In the genomic region with DNA sequence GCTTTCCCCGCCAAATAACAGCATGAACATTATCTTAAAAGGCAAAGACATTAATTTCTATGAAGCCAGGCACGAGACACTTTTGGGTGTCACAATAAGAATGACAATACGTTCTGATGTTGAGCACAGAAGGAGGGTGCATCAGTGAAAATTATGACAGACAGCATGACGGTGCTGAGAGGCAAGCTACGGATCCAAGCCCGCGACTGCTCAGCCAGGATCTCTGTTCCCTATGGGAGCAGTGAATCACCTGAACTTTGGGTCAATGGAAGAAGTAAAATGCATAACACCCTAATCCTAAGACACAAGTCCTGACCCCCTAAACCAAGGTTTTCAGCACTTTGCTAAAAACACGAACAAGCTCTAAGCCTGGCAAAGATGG, we compare ENCODE assay signal across 8 cellular contexts. TPM values are rescaled to one million over a fixed set of nuclear protein-coding genes. Genes with fewer than 3 reads are reported as not detected.
DNase-seq lines count a peak whose midpoint lies in the region; ATAC-seq and TF ChIP-seq lines count a peak whose summit lies in the region.

No MANE protein-coding gene starts in this region.

- H4K20me1 ChIP-seq in KMS-11 (ENCODE audit: insufficient read depth) = no peaks in the 10 kb centered on the region

- peak overlapping the region; percentile 53; the same call in 1 of the 2 replicates for H2AFZ ChIP-seq in KMS-11 (ENCODE audit: low read depth)

- no peak for DNase-seq in AG09309 (ENCODE audit: low read depth)
- peak; percentile 27 for DNase-seq in choroid plexus epithelial cell (ENCODE audit: low read depth)
- no peak for DNase-seq in naive B cell
- no peak for DNase-seq in GM13977 (ENCODE audit: low spot score)
- no peak for DNase-seq in UCSD-AML1 (lab: John Stamatoyannopoulos, UW; ENCODE audit: unreplicated experiment)
- DNase-seq in GF-D8 (lab: John Stamatoyannopoulos, UW) = no peak
- no peak for DNase-seq in activated CD8-positive, alpha-beta memory T cell treated with anti-CD3 and anti-CD28 coated beads, Interleukin-2, amount 50 U/mL, for 48 hours

- ATAC-seq in naive B cell (ENCODE audit: low read depth in 2 of 2) = no peak

- H3K4me3 Mint-ChIP-seq in naive B cell = peak overlapping the region; percentile 79 to 99 (median 93)

- H3K27ac ChIP-seq in KMS-11 = peak overlapping the region; percentile 67; the same call in 1 of the 2 replicates

- in situ Hi-C loops in GM13977 (cut with MboI; ENCODE audit: low pct_unique_long_range_greater_than_20kb, low sequenced_read_pairs, unreplicated experiment) = no loop called here

- peak overlapping the region; percentile 74; the same call in 1 of the 2 replicates for H3K9ac ChIP-seq in KMS-11

- no peaks in the 10 kb centered on the region for H3K36me3 ChIP-seq in KMS-11 (ENCODE audit: insufficient read depth)

- TF ChIP-seq CTCF in AG09309 (IDR thresholded peaks at IDR 0.05; ENCODE audit: control insufficient read depth, insufficient read depth, low read depth, low read length, missing control alignments) (no peak), KMS-11 (conservative IDR thresholded peaks at IDR 0.05; ENCODE audit: low read depth, low read length) (no peak), choroid plexus epithelial cell (conservative IDR thresholded peaks at IDR 0.05; ENCODE audit: low read depth, low read length) (no peak), GM13977 (IDR thresholded peaks at IDR 0.05; ENCODE audit: extremely low read depth, insufficient read depth, missing control alignments) (no peak)

- H3K4me1 Mint-ChIP-seq in naive B cell = peaks cover 38 to 57% (median 55%) of the 10 kb centered on the region in 3 donors

- H3K9me3 Mint-ChIP-seq in naive B cell = no peaks in the 10 kb centered on the region

- H3K4me1 ChIP-seq in KMS-11 (ENCODE audit: low read depth, poor library complexity, severe bottlenecking) = peaks cover 26% of the 10 kb centered on the region

- H3K79me2 ChIP-seq in KMS-11 (ENCODE audit: insufficient read depth, low read depth) = peaks cover 5% of the 10 kb centered on the region; the same call in 1 of the 2 replicates

- H3K27me3 Mint-ChIP-seq in naive B cell = no peaks in the 10 kb centered on the region

- H3K27me3 ChIP-seq in KMS-11 (ENCODE audit: insufficient read depth, low read depth) = no peaks in the 10 kb centered on the region

- peak overlapping the region; percentile 96 for H3K4me2 ChIP-seq in KMS-11

- H3K36me3 Mint-ChIP-seq in naive B cell = no peaks in the 10 kb centered on the region

- H3K4me3 ChIP-seq in AG09309 (ENCODE audit: control insufficient read depth, low read depth, low read length) (peak overlapping the region; percentile 90), KMS-11 (IDR thresholded peaks at IDR 0.05; ENCODE audit: insufficient read depth, low read depth, low read length) (no peak overlapping the region), choroid plexus epithelial cell (ENCODE audit: low read depth, low read length) (peak overlapping the region; percentile 83)

- peak overlapping the region in 5 of 6 donors; percentile 67 to 99 (median 98) for H3K27ac Mint-ChIP-seq in naive B cell

RNA-seq across cellular contexts. Expression of gene WDR25, which starts 1.4 kb away (rescaled TPM):
- polyA plus RNA-seq in naive B cell (ENCODE audit: low read depth in 6 of 6) = 10 to 100 TPM in 1 of 6 donors, 1 to 10 TPM in 5; 4.6 to 10.9 (median 6.5) TPM

RNA-seq across cellular contexts. Expression of gene SLC25A47, which starts 51.7 kb away (rescaled TPM):
- not detected for polyA plus RNA-seq in naive B cell (ENCODE audit: low read depth in 6 of 6)
